Comparison of ENCODE assay signal across 9 cellular contexts in genomic region chr16:77992381-77992780, GRCh38. TPM values are rescaled to one million over a fixed set of nuclear protein-coding genes. Genes with fewer than 3 reads are reported as not detected.
"Had no signal": no experiment of that assay in that cellular context is flagged by ENCODE, and none has a peak within 500 bp of the region (broad histone marks: within the 10 kb centered on the region; RNA-seq: fewer than 3 reads in every experiment).

No MANE protein-coding gene starts in this region.

RNA-seq across cellular contexts. Expression of gene CLEC3A, which starts 30.0 kb away (rescaled TPM):
- total RNA-seq: activated CD4-positive, alpha-beta memory T cell treated with anti-CD3 and anti-CD28 coated beads, Interleukin-2, amount 10 ng/mL, durations not matched to agents 7 days and 5 days; activated CD4-positive, alpha-beta T cell treated with anti-CD3 and anti-CD28 coated beads for 36 hours; activated CD8-positive, alpha-beta memory T cell treated with anti-CD3 and anti-CD28 coated beads for 36 hours; activated naive CD4-positive, alpha-beta T cell treated with anti-CD3 and anti-CD28 coated beads for 36 hours; activated T-helper 17 cell treated with anti-CD3 and anti-CD28 coated beads, Interleukin-2, amount 50 U/mL, for 72 hours; LHCN-M2; M059J; Right ventricle myocardium inferior; T-cell had no signal
